Comparison of ENCODE assay signal across 7 cellular contexts in genomic region chrX:16123222-16123786, GRCh38. TPM values are rescaled to one million over a fixed set of nuclear protein-coding genes. Genes with fewer than 3 reads are reported as not detected.
A peak's percentile ranks its signal among the peaks of the same experiment; 100 is the strongest.
DNase-seq lines count a peak whose midpoint lies in the region; ATAC-seq and TF ChIP-seq lines count a peak whose summit lies in the region.

TSS of gene GRPR (plus strand) at chrX:16123565. CDS start at chrX:16123954, 389 bp downstream.

- intact Hi-C loops in spleen (cut with DNase I; ENCODE audit: low total_unique reads), result loop anchor here (10.0 kb wide), 1 partner anchor 311 kb away; no protein-coding TSS in a partner anchor

- peaks cover 18% of the 10 kb centered on the region for H3K27me3 Mint-ChIP-seq in brain

- peak within 1 kb of the TSS in 3 of 5 experiments; percentile 24 to 46 (median 43) for H3K27ac Mint-ChIP-seq in brain

- peaks cover 22% of the 10 kb centered on the region for H3K4me1 Mint-ChIP-seq in brain

- no peaks in the 10 kb centered on the region for H3K9me3 ChIP-seq in iPS-15b (ENCODE audit: control insufficient read depth, insufficient read depth, low read length)
- peaks cover 0 to 8% (median 0%) of the 10 kb centered on the region in 8 donors for H3K9me3 ChIP-seq in spleen

- peaks cover 0 to 11% (median 3%) of the 10 kb centered on the region in 5 experiments for H3K9me3 Mint-ChIP-seq in brain

- H3K36me3 ChIP-seq in iPS-15b (ENCODE audit: control insufficient read depth, insufficient read depth, low read length) (no peaks in the 10 kb centered on the region), spleen (no peaks in the 10 kb centered on the region)

- peak within 1 kb of the TSS; percentile 24 to 72 (median 54) for H3K4me3 Mint-ChIP-seq in brain

- H3K4me3 ChIP-seq in iPS-15b (ENCODE audit: low read depth, low read length), result peak within 1 kb of the TSS; percentile 62
- H3K4me3 ChIP-seq in spleen, result no peak within 1 kb of the TSS

- H3K36me3 Mint-ChIP-seq in brain, result no peaks in the 10 kb centered on the region

- WGBS in spleen, 5 donors, result 1 to 6% (median 2%) methylated on average over 6 of the region's 6 CpGs

- no peaks in the 10 kb centered on the region for H3K4me1 ChIP-seq in iPS-15b (ENCODE audit: control insufficient read depth, insufficient read depth, low read length)
- peaks cover 0 to 6% (median 0%) of the 10 kb centered on the region in 6 donors for H3K4me1 ChIP-seq in spleen

- no peak within 1 kb of the TSS for H3K27ac ChIP-seq in spleen

- peak; percentile 63 for ATAC-seq in GM18505 (IDR thresholded peaks at IDR 0.05; ENCODE audit: unreplicated experiment)
- peak; percentile 58 for ATAC-seq in HG02943 (IDR thresholded peaks at IDR 0.05; ENCODE audit: low read depth, unreplicated experiment)

- TF ChIP-seq POLR2A in GM18505 (IDR thresholded peaks at IDR 0.05; ENCODE audit: borderline replicate concordance, extremely low read depth, insufficient read depth, insufficient read length), result no peak
- TF ChIP-seq POLR2A in spleen (IDR thresholded peaks at IDR 0.05), result no peak

- H3K27me3 ChIP-seq in iPS-15b (ENCODE audit: control insufficient read depth, insufficient read depth, low read length) (no peaks in the 10 kb centered on the region), spleen (replicated peaks in 1 of 7) (peaks cover 0 to 9% (median 0%) of the 10 kb centered on the region in 7 donors)

- H3K9ac ChIP-seq in iPS-15b (ENCODE audit: low read depth, low read length), result no peak within 1 kb of the TSS

- TF ChIP-seq CTCF in brain (conservative IDR thresholded peaks at IDR 0.05) (peak; percentile 78 to 93), spleen (IDR thresholded peaks at IDR 0.05 in 8 of 11, conservative IDR thresholded peaks at IDR 0.05 in 3 of 11) (peak; percentile 10 to 82 (median 73))

- DNase-seq in NCI-H2029 (lab: John Stamatoyannopoulos, UW), result peak; percentile 16
- DNase-seq in T1000 (lab: John Stamatoyannopoulos, UW), result peak; percentile 57
- peak; percentile 88 for DNase-seq in spleen

RNA-seq across cellular contexts. Expression of gene GRPR, which starts in this region (rescaled TPM):
- not detected for polyA plus RNA-seq in brain (ENCODE audit: insufficient read depth, low read depth, low replicate concordance)
- under 1 TPM in 3 of 7 donors, not detected in 4; 0.13 to 0.47 (median 0.33) TPM for total RNA-seq in spleen
- polyA plus RNA-seq in spleen, result under 1 TPM in 1 of 3 donors, not detected in 2; 0.06 TPM

Comparison
In these comparisons a context has a peak if more than half of its experiments do, and no peak if none do; other contexts are left out.
1. Peak in DNase-seq in spleen; RNA of the gene not detected or under 1 TPM.
2. DNase-seq: peak in every context shown above with its lines; median percentile 88 in spleen; 57 in T1000; 16 in NCI-H2029.